ENCODE assay signal across 30 cellular contexts in the genomic region with DNA sequence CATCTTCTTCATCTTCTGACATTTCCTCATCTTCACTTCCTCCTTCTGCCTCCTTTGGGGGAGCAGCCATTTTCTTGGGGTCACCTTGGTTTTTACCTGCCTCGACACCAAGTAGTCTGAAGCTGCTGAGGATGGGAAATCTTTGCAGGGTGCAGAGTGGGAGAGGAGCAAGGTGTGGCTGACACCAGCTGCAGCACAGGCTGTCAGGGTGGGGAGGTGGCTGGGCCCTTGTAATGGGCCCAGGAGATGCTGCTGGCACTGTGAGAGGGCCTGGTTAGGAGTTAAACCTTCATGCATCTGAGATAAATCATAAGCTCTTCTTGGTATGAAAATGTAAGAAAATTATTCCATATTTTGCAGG. TPM values are rescaled to one million over a fixed set of nuclear protein-coding genes. Genes with fewer than 3 reads are reported as not detected.
"Had no signal": no experiment of that assay in that cellular context is flagged by ENCODE, and none has a peak within 500 bp of the region (broad histone marks: within the 10 kb centered on the region; RNA-seq: fewer than 3 reads in every experiment).

No MANE protein-coding gene starts in this region.

- H3K36me3 ChIP-seq: breast epithelium, ovary had no signal

- H3K4me3 Mint-ChIP-seq: activated CD4-positive, alpha-beta T cell treated with anti-CD3 and anti-CD28 coated beads for 36 hours; activated naive CD4-positive, alpha-beta T cell treated with anti-CD3 and anti-CD28 coated beads, Interleukin-2, amount 50 U/mL, for 24 hours; central memory CD8-positive, alpha-beta T cell; stimulated activated effector memory CD8-positive, alpha-beta T cell treated with anti-CD3 and anti-CD28 coated beads, Interleukin-12 subunit alpha, Interleukin-12 subunit beta, amount 100 ng/mL, for 72 hours; stimulated activated naive CD8-positive, alpha-beta T cell treated with anti-CD3 and anti-CD28 coated beads, Interleukin-15, Interleukin-2, amounts not matched to agents 100 ng/mL and 50 ng/mL, for 24 hours; T-cell; T-helper 2 cell treated with Interferon-gamma antibody and Interleukin-4, amounts not matched to agents 5 μg/mL and 100 μg/mL, for 36 hours had no signal

- H3K9me3 Mint-ChIP-seq: activated naive CD4-positive, alpha-beta T cell treated with anti-CD3 and anti-CD28 coated beads, Interleukin-2, amount 50 U/mL, for 24 hours; central memory CD8-positive, alpha-beta T cell; nephron; stimulated activated effector memory CD8-positive, alpha-beta T cell treated with anti-CD3 and anti-CD28 coated beads, Interleukin-12 subunit alpha, Interleukin-12 subunit beta, amount 100 ng/mL, for 72 hours; stimulated activated naive CD8-positive, alpha-beta T cell treated with anti-CD3 and anti-CD28 coated beads, Interleukin-15, Interleukin-2, amounts not matched to agents 100 ng/mL and 50 ng/mL, for 24 hours; T-cell; T-helper 2 cell treated with Interferon-gamma antibody and Interleukin-4, amounts not matched to agents 5 μg/mL and 100 μg/mL, for 36 hours had no signal

- H3K4me3 ChIP-seq: breast epithelium, esophagus muscularis mucosa, left lung, lower lobe of right lung, ovary, skin epidermis, thoracic aorta, upper lobe of left lung, vagina had no signal

- H3K27ac ChIP-seq: breast epithelium, esophagus muscularis mucosa, foreskin keratinocyte, left lung, lower lobe of right lung, ovary, skin epidermis, thoracic aorta, upper lobe of left lung, vagina had no signal

- ATAC-seq: activated CD4-positive, alpha-beta T cell treated with anti-CD3 and anti-CD28 coated beads for 36 hours; foreskin keratinocyte; left lung; lower lobe of right lung; sciatic nerve; stimulated activated effector memory CD8-positive, alpha-beta T cell treated with anti-CD3 and anti-CD28 coated beads, Interleukin-12 subunit alpha, Interleukin-12 subunit beta, amount 100 ng/mL, for 72 hours; T-cell had no signal

- H3K27me3 Mint-ChIP-seq: activated CD4-positive, alpha-beta T cell treated with anti-CD3 and anti-CD28 coated beads for 36 hours; activated naive CD4-positive, alpha-beta T cell treated with anti-CD3 and anti-CD28 coated beads, Interleukin-2, amount 50 U/mL, for 24 hours; central memory CD8-positive, alpha-beta T cell; progenitor cell of endocrine pancreas; stimulated activated naive CD8-positive, alpha-beta T cell treated with anti-CD3 and anti-CD28 coated beads, Interleukin-15, Interleukin-2, amounts not matched to agents 100 ng/mL and 50 ng/mL, for 24 hours; T-cell had no signal

- H3K27ac Mint-ChIP-seq: activated CD4-positive, alpha-beta T cell treated with anti-CD3 and anti-CD28 coated beads for 36 hours; activated naive CD4-positive, alpha-beta T cell treated with anti-CD3 and anti-CD28 coated beads, Interleukin-2, amount 50 U/mL, for 24 hours; progenitor cell of endocrine pancreas; stimulated activated effector memory CD8-positive, alpha-beta T cell treated with anti-CD3 and anti-CD28 coated beads, Interleukin-12 subunit alpha, Interleukin-12 subunit beta, amount 100 ng/mL, for 72 hours; stimulated activated naive CD8-positive, alpha-beta T cell treated with anti-CD3 and anti-CD28 coated beads, Interleukin-15, Interleukin-2, amounts not matched to agents 100 ng/mL and 50 ng/mL, for 24 hours had no signal

- H3K9me3 ChIP-seq: breast epithelium, esophagus muscularis mucosa, left lung, lower lobe of right lung, ovary, thoracic aorta, upper lobe of left lung, vagina had no signal

- H3K4me1 ChIP-seq: breast epithelium, foreskin keratinocyte had no signal

- FAIRE-seq: colon had no signal

- DNase-seq: activated CD4-positive, alpha-beta T cell treated with anti-CD3 and anti-CD28 coated beads for 36 hours; activated CD4-positive, alpha-beta T cell treated with anti-CD3 and anti-CD28 coated beads, Interleukin-2, amount 50 U/mL, for 48 hours; activated CD4-positive, CD25-positive, alpha-beta regulatory T cell; activated CD8-positive, alpha-beta memory T cell treated with anti-CD3 and anti-CD28 coated beads for 24 hours; activated gamma-delta T cell treated with Interleukin-2 at 50 U/mL for 16 hours; dermis blood vessel endothelial cell; effector CD4-positive, alpha-beta T cell; foreskin keratinocyte; lower lobe of right lung; mesendoderm; ovary; stimulated activated CD4-positive, alpha-beta T cell treated with anti-CD3 and anti-CD28 coated beads, Interleukin-12 subunit alpha, Interleukin-12 subunit beta, amount 100 ng/mL, for 4 hours; stimulated activated CD4-positive, alpha-beta T cell treated with anti-CD3 and anti-CD28 coated beads, Interleukin-4, amount 100 ng/mL, for 24 hours; T-cell; upper lobe of left lung had no signal

RNA-seq across cellular contexts. Expression of gene CCDC183, which starts 19.3 kb away (rescaled TPM):
- total RNA-seq: foreskin keratinocyte, vagina had no signal
